In genomic region chr2:158533009-158533408, GRCh38 we compare ENCODE assay signal across 23 cellular contexts.
"Had no signal": no experiment of that assay in that cellular context is flagged by ENCODE, and none has a peak within 500 bp of the region (broad histone marks: within the 10 kb centered on the region; RNA-seq: fewer than 3 reads in every experiment).

No MANE protein-coding gene starts in this region.

- FAIRE-seq: kidney, urothelium cell line had no signal

- H3K4me3 ChIP-seq: colonic mucosa, gastrocnemius medialis, lung, mucosa of descending colon, sigmoid colon, stomach, thyroid gland had no signal

- H3K27ac ChIP-seq: colonic mucosa, epithelial cell of prostate, gastrocnemius medialis, parathyroid adenoma, sigmoid colon, stomach, thyroid gland had no signal

- H3K9ac ChIP-seq: parathyroid adenoma had no signal

- H2AFZ ChIP-seq: parathyroid adenoma had no signal

- H3K36me3 ChIP-seq: colonic mucosa, gastrocnemius medialis, sigmoid colon, thyroid gland had no signal

- H3K27me3 ChIP-seq: colonic mucosa, gastrocnemius medialis, sigmoid colon, stomach, thyroid gland had no signal

- DNase-seq: colonic mucosa; effector CD8-positive, alpha-beta T cell; endodermal cell; foreskin fibroblast; gastrocnemius medialis; head of caudate nucleus; kidney; mucosa of descending colon; naive B cell; sigmoid colon; stimulated activated CD4-positive, alpha-beta T cell treated with anti-CD3 and anti-CD28 coated beads, Interleukin-2, amount 100 ng/mL, for 24 hours; stimulated activated CD4-positive, alpha-beta T cell treated with anti-CD3 and anti-CD28 coated beads, Interleukin-4, amount 100 ng/mL, for 24 hours; stimulated activated naive CD4-positive, alpha-beta T cell treated with Interleukin-2 at 50 U/mL for 16 hours; stomach; thyroid gland had no signal

- ATAC-seq: esophagus mucosa; gastrocnemius medialis; left lobe of liver; mucosa of descending colon; natural killer cell treated with Interleukin-12 subunit alpha and Interleukin-12 subunit beta and Interleukin-15 and Interleukin-18, amount 100 ng/mL, for 72 hours; stimulated activated effector memory CD8-positive, alpha-beta T cell treated with anti-CD3 and anti-CD28 coated beads, Interleukin-12 subunit alpha, Interleukin-12 subunit beta, amount 100 ng/mL, for 72 hours had no signal

- H3K4me1 ChIP-seq: colonic mucosa, gastrocnemius medialis, parathyroid adenoma, sigmoid colon, stomach, thyroid gland had no signal

- H3K9me3 ChIP-seq: colonic mucosa, gastrocnemius medialis, mucosa of descending colon, sigmoid colon, stomach, thyroid gland had no signal
